In genomic region chr18:159037-159652, GRCh38 we compare ENCODE assay signal across 8 cellular contexts. TPM values are rescaled to one million over a fixed set of nuclear protein-coding genes. Genes with fewer than 3 reads are reported as not detected.
DNase-seq lines count a peak whose midpoint lies in the region; ATAC-seq and TF ChIP-seq lines count a peak whose summit lies in the region.

No MANE protein-coding gene starts in this region.

- peak overlapping the region; percentile 93 for H3K27ac Mint-ChIP-seq in WTC11

- CTCF ChIA-PET in WTC11 (lab: Charles Lee) = no interaction called here

- 2 to 3% (median 2%) methylated on average over 20 to 23 of the region's 23 CpGs for WGBS in psoas muscle, 3 donors

- H3K36me3 Mint-ChIP-seq in WTC11 = peaks cover 14% of the 10 kb centered on the region

- intact Hi-C loops in psoas muscle (cut with DNase I) = loop anchor here in 1 of 2 donors (2.0 kb wide), 1 partner anchor 108 kb away; no protein-coding TSS in a partner anchor

- H3K9me3 Mint-ChIP-seq in WTC11 = peaks cover 3% of the 10 kb centered on the region

- H3K4me1 Mint-ChIP-seq in WTC11 = peaks cover 12% of the 10 kb centered on the region

- DNase-seq in EL = peak; percentile 27
- DNase-seq in WTC11 (ENCODE audit: low spot score) = no peak
- peak; percentile 20 for DNase-seq in foreskin melanocyte
- DNase-seq in psoas muscle = no peak
- DNase-seq in NCI-H446 (lab: John Stamatoyannopoulos, UW) = no peak

- no peaks in the 10 kb centered on the region for H3K27me3 ChIP-seq in psoas muscle (ENCODE audit: insufficient read depth in 3 of 3, low read length in 2 of 3)

- peaks cover 0 to 12% of the 10 kb centered on the region in 2 donors for H3K36me3 ChIP-seq in psoas muscle (ENCODE audit: insufficient read depth in 1 of 2, low read depth in 1 of 2)

- ATAC-seq in HG03460 (IDR thresholded peaks at IDR 0.05; ENCODE audit: unreplicated experiment) (peak; percentile 1), WTC11 (no peak), psoas muscle (no peak), GM19455 (IDR thresholded peaks at IDR 0.05; ENCODE audit: unreplicated experiment) (no peak), HG02884 (IDR thresholded peaks at IDR 0.05; ENCODE audit: unreplicated experiment) (no peak)

- H3K27ac ChIP-seq in psoas muscle = peak overlapping the region; percentile 79

- peak overlapping the region; percentile 96 for H3K4me3 Mint-ChIP-seq in WTC11

- no peaks in the 10 kb centered on the region for H3K9me3 ChIP-seq in psoas muscle

- H3K4me3 ChIP-seq in psoas muscle = peak overlapping the region; percentile 79

- peaks cover 21% of the 10 kb centered on the region for H3K4me1 ChIP-seq in psoas muscle

- POLR2A ChIA-PET in WTC11 (lab: Charles Lee) = interaction anchor here (1.1 to 1.5 kb wide), 2 partner anchors 109 kb away, joined by 3 to 5 read pairs; partner anchors contain the start of gene THOC1

- H3K27me3 Mint-ChIP-seq in WTC11 (ENCODE audit: low read depth) = peaks cover 28% of the 10 kb centered on the region

- TF ChIP-seq CTCF in WTC11 (IDR thresholded peaks at IDR 0.05) = no peak
- TF ChIP-seq CTCF in psoas muscle (IDR thresholded peaks at IDR 0.05) = no peak

TF ChIP-seq in WTC11, 78 proteins besides CTCF, POLR2A, EP300 and RAD21:
- no peak for TF ChIP-seq NFATC4 (CRISPR knock-in tag; IDR thresholded peaks at IDR 0.05)
- no peak for TF ChIP-seq RELA (CRISPR knock-in tag; IDR thresholded peaks at IDR 0.05; ENCODE audit: borderline replicate concordance)
- TF ChIP-seq STAT6 (CRISPR knock-in tag; conservative IDR thresholded peaks at IDR 0.05; ENCODE audit: low read depth) = no peak

RNA-seq across cellular contexts. Expression of gene USP14, which starts 0.8 kb away (rescaled TPM):
- total RNA-seq in WTC11 (2021) = 70.4 to 72.4 TPM (median 71.3 TPM) in 3 replicates
- 10 to 100 TPM; 59.7 to 76.1 (median 72.8) TPM for total RNA-seq in psoas muscle
- 100 to 1,000 TPM in 1 of 3 donors, 10 to 100 TPM in 2; 40.7 to 166 (median 73.5) TPM for polyA plus RNA-seq in psoas muscle

Comparison
In these comparisons a context has a peak if more than half of its experiments do, and no peak if none do; other contexts are left out.
1. DNase-seq: peak in EL (single experiment) and foreskin melanocyte (single experiment); none in WTC11 (single experiment), psoas muscle (0 of 2) and NCI-H446 (0 of 2).